8 cellular contexts compared by ENCODE assay signal in genomic region chr15:65132841-65133549, GRCh38. TPM values are rescaled to one million over a fixed set of nuclear protein-coding genes. Genes with fewer than 3 reads are reported as not detected.
DNase-seq lines count a peak whose midpoint lies in the region; ATAC-seq and TF ChIP-seq lines count a peak whose summit lies in the region.

No MANE protein-coding gene starts in this region.

- peaks cover 24% of the 10 kb centered on the region for H3K4me1 Mint-ChIP-seq in CD14-positive monocyte

- H3K27me3 Mint-ChIP-seq in CD14-positive monocyte (ENCODE audit: low read depth in 3 of 3): peaks cover 0 to 1% (median 0%) of the 10 kb centered on the region in 3 donors

- in situ Hi-C loops in T47D (cut with HindIII; ENCODE audit: low pct_unique_long_range_greater_than_20kb, low sequenced_read_pairs): no loop called here

- peak; percentile 44 for ATAC-seq in HG03280 (IDR thresholded peaks at IDR 0.05; ENCODE audit: unreplicated experiment)

- peak; percentile 27 for TF ChIP-seq POLR2A in GM19193 (IDR thresholded peaks at IDR 0.05; ENCODE audit: extremely low read depth, insufficient read depth, insufficient read length)

- DNase-seq in CD14-positive monocyte (ENCODE audit: low spot score): peak; percentile 44
- peak; percentile 29 for DNase-seq in SK-N-DZ (ENCODE audit: low spot score)
- DNase-seq in T47D (ENCODE audit: low read depth in 1 of 2, low spot score in 1 of 2): peak; percentile 60 to 64
- DNase-seq in iris pigment epithelial cell (ENCODE audit: low read depth): peak; percentile 78
- peak; percentile 3 for DNase-seq in stimulated activated CD4-positive, alpha-beta T cell treated with anti-CD3 and anti-CD28 coated beads, Interleukin-12 subunit alpha, Interleukin-12 subunit beta, amount 100 ng/mL, for 4 hours
- no peak for DNase-seq in NCI-H1105 treated with DMSO at 0.1 percent for 48 hours (lab: John Stamatoyannopoulos, UW)

- TF ChIP-seq CTCF in CD14-positive monocyte (IDR thresholded peaks at IDR 0.05): no peak

- peaks cover 4 to 14% (median 8%) of the 10 kb centered on the region in 7 donors for H3K9me3 Mint-ChIP-seq in CD14-positive monocyte

- peak overlapping the region; percentile 86 to 92 for H3K4me3 Mint-ChIP-seq in CD14-positive monocyte

- H3K36me3 Mint-ChIP-seq in CD14-positive monocyte: peaks cover 23% of the 10 kb centered on the region in 2 donors

- peak overlapping the region in 6 of 7 donors; percentile 46 to 89 (median 70) for H3K27ac Mint-ChIP-seq in CD14-positive monocyte

- intact Hi-C loops in CD14-positive monocyte (cut with micrococcal nuclease): no loop called here

RNA-seq across cellular contexts. Expression of gene PDCD7, which starts 0.6 kb away (rescaled TPM):
- 1 to 10 TPM; 3.1 to 4.7 TPM for polyA plus RNA-seq in CD14-positive monocyte
- 27.4 and 28.9 TPM in 2 replicates for polyA plus RNA-seq in SK-N-DZ (2014; cell fraction: cytosol; rRNA removed)
- 9.7 and 9.8 TPM in 2 replicates for polyA plus RNA-seq in SK-N-DZ (2014; cell fraction: nucleus; rRNA removed)

RNA-seq across cellular contexts. Expression of gene UBAP1L, which starts 18.0 kb away (rescaled TPM):
- not detected for polyA plus RNA-seq in CD14-positive monocyte
- polyA plus RNA-seq in SK-N-DZ (2014; cell fraction: cytosol; rRNA removed): 0.58 and 0.83 TPM in 2 replicates
- polyA plus RNA-seq in SK-N-DZ (2014; cell fraction: nucleus; rRNA removed): 7.6 and 9.6 TPM in 2 replicates

RNA-seq across cellular contexts. Expression of gene CLPX, which starts 52.1 kb away (rescaled TPM):
- polyA plus RNA-seq in CD14-positive monocyte: 10 to 100 TPM; 20.0 to 24.9 TPM
- polyA plus RNA-seq in SK-N-DZ (2014; cell fraction: cytosol; rRNA removed): 25.5 and 31.8 TPM in 2 replicates
- 36.5 and 44.6 TPM in 2 replicates for polyA plus RNA-seq in SK-N-DZ (2014; cell fraction: nucleus; rRNA removed)

RNA-seq across cellular contexts. Expression of gene KBTBD13, which starts 56.4 kb away (rescaled TPM):
- polyA plus RNA-seq in CD14-positive monocyte: not detected
- polyA plus RNA-seq in SK-N-DZ (2014; cell fraction: cytosol; rRNA removed): 0.10 and 0.23 TPM in 2 replicates
- 0.39 TPM in 1 of 2 replicates, not detected in the other for polyA plus RNA-seq in SK-N-DZ (2014; cell fraction: nucleus; rRNA removed)
